In the genomic region with DNA sequence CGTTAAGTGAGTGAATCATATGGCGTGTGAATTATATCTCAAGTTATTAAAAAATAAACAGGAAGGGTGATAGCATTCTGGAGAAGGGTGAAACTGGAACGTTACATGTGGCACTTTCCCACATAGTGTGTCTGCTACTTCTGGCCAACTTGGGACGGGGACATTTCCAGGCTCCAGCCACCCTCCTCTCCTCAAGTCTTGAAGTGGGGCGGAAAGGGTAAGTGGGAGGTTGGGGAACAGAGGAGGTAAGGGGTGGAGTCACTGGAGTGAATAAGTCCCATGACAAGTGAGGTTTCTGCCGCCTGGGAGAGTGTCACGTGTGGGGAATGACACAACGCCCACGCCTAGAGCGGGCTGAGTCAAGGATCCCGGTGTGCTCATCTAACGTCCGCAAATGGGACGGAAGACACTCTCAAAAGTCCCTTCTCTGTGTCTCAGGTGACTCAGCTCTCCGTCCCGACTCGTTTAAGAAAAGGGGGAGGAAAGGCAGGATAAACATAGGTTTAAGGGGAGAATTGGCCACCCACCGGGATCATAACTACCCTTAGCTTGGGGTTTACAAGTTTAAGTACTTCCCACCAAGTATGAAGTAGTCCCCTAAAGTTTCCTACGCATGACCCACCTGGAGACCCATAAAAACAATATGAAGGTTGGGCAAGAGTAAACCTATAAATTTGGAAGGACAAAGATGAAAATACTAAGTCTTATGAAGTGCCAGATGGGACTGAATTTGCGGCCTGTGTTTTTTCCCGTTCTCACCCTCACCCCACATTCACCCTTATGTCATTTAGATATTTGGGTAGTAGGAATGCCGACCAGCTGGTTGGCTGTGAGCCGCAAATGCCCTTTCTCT, we compare ENCODE assay signal across 8 cellular contexts. TPM values are rescaled to one million over a fixed set of nuclear protein-coding genes. Genes with fewer than 3 reads are reported as not detected.
A peak's percentile ranks its signal among the peaks of the same experiment; 100 is the strongest.
DNase-seq lines count a peak whose midpoint lies in the region; ATAC-seq and TF ChIP-seq lines count a peak whose summit lies in the region.

No MANE protein-coding gene starts in this region.

- no peaks in the 10 kb centered on the region; the same call in 1 of the 2 replicates for H3K36me3 ChIP-seq in OCI-LY7 (ENCODE audit: insufficient read depth, low read length)

- peak overlapping the region; percentile 97 for H2AFZ ChIP-seq in OCI-LY7 (ENCODE audit: low read length)

- no TSS peak for BruUV-seq in OCI-LY7 (replicated peaks; lab: Mats Ljungman, UMichigan)

- H3K79me2 ChIP-seq in OCI-LY7 (ENCODE audit: insufficient read depth, low read depth, low read length) = peaks cover 33% of the 10 kb centered on the region

- no peaks in the 10 kb centered on the region for H3K9me2 ChIP-seq in OCI-LY7 (ENCODE audit: insufficient read depth, low read length)

- peaks cover 30% of the 10 kb centered on the region for H3K4me1 ChIP-seq in OCI-LY7 (ENCODE audit: insufficient read depth, low read length, poor library complexity, severe bottlenecking)
- H3K4me1 ChIP-seq in mononuclear cell (ENCODE audit: insufficient read depth, low read length) = peaks cover 44% of the 10 kb centered on the region

- H3K9me3 ChIP-seq in OCI-LY7 (ENCODE audit: low read length) (no peaks in the 10 kb centered on the region), mononuclear cell (ENCODE audit: low read depth, low read length) (no peaks in the 10 kb centered on the region)

- H3K4me3 ChIP-seq in GM08714 (ENCODE audit: low read length) (peak overlapping the region; percentile 88), OCI-LY7 (ENCODE audit: low read depth, low read length, poor library complexity, severe bottlenecking) (peak overlapping the region; percentile 100), mononuclear cell (ENCODE audit: low read length) (peak overlapping the region; percentile 70)

- POLR2A ChIA-PET in OCI-LY7 (lab: Charles Lee) = interaction anchor here (0.5 to 1.7 kb wide), 4 partner anchors 12 to 146 kb away, joined by 3 to 10 read pairs (median 4); a partner anchor contains a TSS

- CTCF ChIA-PET in OCI-LY7 (lab: Charles Lee; ENCODE audit: unreplicated experiment) = no interaction called here

- intact Hi-C loops in OCI-LY7 (cut with micrococcal nuclease; ENCODE audit: unreplicated experiment) = loop anchor here (5.0 kb wide), 1 partner anchor 255 kb away; a partner anchor contains a TSS

- H3K27ac ChIP-seq in OCI-LY7 (ENCODE audit: low read depth, low read length, poor library complexity, severe bottlenecking) = peak overlapping the region; percentile 76
- H3K27ac ChIP-seq in epithelial cell of prostate = peak overlapping the region; percentile 100

- ATAC-seq in HG03097 (IDR thresholded peaks at IDR 0.05; ENCODE audit: low FRiP score, unreplicated experiment) = peak; percentile 36

- peak overlapping the region; percentile 97 for H3K4me2 ChIP-seq in OCI-LY7 (ENCODE audit: low read length)

- no peak for TF ChIP-seq CTCF in OCI-LY7 (conservative IDR thresholded peaks at IDR 0.05; ENCODE audit: low read length)

- H3K27me3 ChIP-seq in mononuclear cell (ENCODE audit: insufficient read depth, low read length) = no peaks in the 10 kb centered on the region

- DNase-seq in OCI-LY7 (ENCODE audit: low spot score) = peak; percentile 21
- peak; percentile 84 for DNase-seq in activated T-cell treated with anti-CD3 and anti-CD28 coated beads for 4 hours
- peak; percentile 99 for DNase-seq in epithelial cell of prostate (ENCODE audit: low read depth, low spot score)
- DNase-seq in stimulated activated CD8-positive, alpha-beta memory T cell treated with anti-CD3 and anti-CD28 coated beads, Interleukin-15, amount 100 ng/mL, for 48 hours (ENCODE audit: low read depth in 2 of 2) = peak; percentile 85 to 87
- no peak for DNase-seq in cortex of kidney (lab: John Stamatoyannopoulos, UW)

- peaks cover 25% of the 10 kb centered on the region for H4K20me1 ChIP-seq in OCI-LY7 (ENCODE audit: insufficient read depth, low read length)

RNA-seq across cellular contexts. Expression of a gene that starts 1.2 kb away (rescaled TPM):
- 61.1 and 78.9 TPM in 2 replicates for total RNA-seq in OCI-LY7 (2014; rRNA removed; shearing (Covaris generic))
- total RNA-seq in OCI-LY7 (2022) = 75.5 and 87.9 TPM in 2 replicates
- total RNA-seq in mononuclear cell = 95.4 TPM

RNA-seq across cellular contexts. Expression of a gene that starts 31.5 kb away (rescaled TPM):
- 158 and 209 TPM in 2 replicates for total RNA-seq in OCI-LY7 (2014; rRNA removed; shearing (Covaris generic))
- total RNA-seq in OCI-LY7 (2022) (153 and 221 TPM in 2 replicates), mononuclear cell (6.7 TPM)

RNA-seq across cellular contexts. Expression of a gene that starts 44.4 kb away (rescaled TPM):
- 369 and 397 TPM in 2 replicates for total RNA-seq in OCI-LY7 (2014; rRNA removed; shearing (Covaris generic))
- 530 and 582 TPM in 2 replicates for total RNA-seq in OCI-LY7 (2022)
- 162 TPM for total RNA-seq in mononuclear cell

Comparison
In these comparisons a context has a peak if more than half of its experiments do, and no peak if none do; other contexts are left out.
1. RNA of a gene that starts 31.5 kb away (total RNA-seq): 153 to 221 TPM in OCI-LY7; 6.7 TPM in mononuclear cell (single experiment); every median in the first group is over 10 times any median in the second.
2. Peak in every context shown above with its lines, with median percentiles within 50 percentile points of each other: H3K4me3 ChIP-seq.